In genomic region chr2:75640621-75641121, GRCh38 we compare ENCODE assay signal across 8 cellular contexts. TPM values are rescaled to one million over a fixed set of nuclear protein-coding genes. Genes with fewer than 3 reads are reported as not detected.
A peak's percentile ranks its signal among the peaks of the same experiment; 100 is the strongest.
DNase-seq lines count a peak whose midpoint lies in the region; ATAC-seq and TF ChIP-seq lines count a peak whose summit lies in the region.

No MANE protein-coding gene starts in this region.

- no peak for TF ChIP-seq POLR2A in lower leg skin (IDR thresholded peaks at IDR 0.05)

- 0 to 2% methylated on average over 3 of the region's 3 CpGs for WGBS in lower leg skin, 2 donors

- TF ChIP-seq CTCF in GM13977 (IDR thresholded peaks at IDR 0.05; ENCODE audit: extremely low read depth, insufficient read depth, missing control alignments) (peak; percentile 99), choroid plexus epithelial cell (conservative IDR thresholded peaks at IDR 0.05; ENCODE audit: low read depth, low read length) (peak; percentile 100), lower leg skin (IDR thresholded peaks at IDR 0.05) (peak in 1 of 3 donors; percentile 89)

- no peaks in the 10 kb centered on the region for H3K36me3 ChIP-seq in ACC112 (ENCODE audit: insufficient read depth, low read length)

- H3K79me2 ChIP-seq in ACC112 (ENCODE audit: control insufficient read depth, insufficient read depth, low read length, unreplicated experiment), result no peaks in the 10 kb centered on the region

- peak; percentile 99 for ATAC-seq in HG02798 (IDR thresholded peaks at IDR 0.05; ENCODE audit: poor library complexity, unreplicated experiment)

- in situ Hi-C loops in GM13977 (cut with MboI; ENCODE audit: low pct_unique_long_range_greater_than_20kb, low sequenced_read_pairs, unreplicated experiment), result no loop called here

- H3K4me1 ChIP-seq in ACC112 (ENCODE audit: control insufficient read depth, insufficient read depth, low read length, unreplicated experiment), result peaks cover 8% of the 10 kb centered on the region

- intact Hi-C loops in lower leg skin (cut with DNase I; ENCODE audit: low total_unique reads), result no loop called here

- peak overlapping the region; percentile 35; the same call in 1 of the 2 replicates for H3K27ac ChIP-seq in ACC112 (ENCODE audit: low read depth, low read length)

- 0 out of 2 replicates have a peak, but pooled peaks cover 8% of the 10 kb centered on the region for H3K27me3 ChIP-seq in ACC112 (ENCODE audit: insufficient read depth, low read length)

- H3K4me3 ChIP-seq in ACC112 (ENCODE audit: low read depth, low read length) (peak overlapping the region; percentile 47), choroid plexus epithelial cell (ENCODE audit: low read depth, low read length) (no peak overlapping the region), lower leg skin (ENCODE audit: low read depth, poor library complexity, severe bottlenecking) (no peak overlapping the region)

- DNase-seq in GM13977 (ENCODE audit: low spot score) (peak; percentile 48), NCI-H146 (lab: John Stamatoyannopoulos, UW) (peak; percentile 50), choroid plexus epithelial cell (ENCODE audit: low read depth) (peak; percentile 87), lower leg skin (ENCODE audit: low spot score in 2 of 2) (peak; percentile 57 to 88)
- peak; percentile 41 for DNase-seq in activated CD4-positive, CD25-positive, alpha-beta regulatory T cell treated with anti-CD3 and anti-CD28 coated beads, Interleukin-2, amount 50 U/mL, for 72 hours
- DNase-seq in stimulated activated CD8-positive, alpha-beta memory T cell treated with anti-CD3 and anti-CD28 coated beads, Interleukin-12 subunit alpha, Interleukin-12 subunit beta, amount 100 ng/mL, for 24 hours (ENCODE audit: extremely low read depth), result peak; percentile 9

- H2AFZ ChIP-seq in ACC112 (ENCODE audit: low read length, unreplicated experiment), result peak overlapping the region; percentile 25

RNA-seq across cellular contexts. Expression of gene MRPL19, which starts 5.9 kb away (rescaled TPM):
- total RNA-seq in lower leg skin, result 10 to 100 TPM; 24.7 to 39.0 (median 32.9) TPM

Comparison
In these comparisons a context has a peak if more than half of its experiments do, and no peak if none do; other contexts are left out.
1. DNase-seq: peak in every context shown above with its lines; median percentile 87 in choroid plexus epithelial cell; 72 in lower leg skin; 50 in NCI-H146; 48 in GM13977; 41 in activated CD4-positive, CD25-positive, alpha-beta regulatory T cell treated with anti-CD3 and anti-CD28 coated beads, Interleukin-2, amount 50 U/mL, for 72 hours; 9 in stimulated activated CD8-positive, alpha-beta memory T cell treated with anti-CD3 and anti-CD28 coated beads, Interleukin-12 subunit alpha, Interleukin-12 subunit beta, amount 100 ng/mL, for 24 hours.